Comparison of ENCODE assay signal across 18 cellular contexts in genomic region chr3:179829391-179829790, GRCh38.
A peak's percentile ranks its signal among the peaks of the same experiment; 100 is the strongest.
DNase-seq lines count a peak whose midpoint lies in the region; TF ChIP-seq lines count a peak whose summit lies in the region.
"Had no signal": no experiment of that assay in that cellular context is flagged by ENCODE, and none has a peak within 500 bp of the region (broad histone marks: within the 10 kb centered on the region; RNA-seq: fewer than 3 reads in every experiment).

No MANE protein-coding gene starts in this region.

- no peaks in the 10 kb centered on the region for H3K27me3 ChIP-seq in Loucy (ENCODE audit: insufficient read depth, low read length, poor library complexity, severe bottlenecking)
- H3K27me3 ChIP-seq in brain microvascular endothelial cell (replicated peaks): no peaks in the 10 kb centered on the region
- H3K27me3 ChIP-seq in SK-N-SH (ENCODE audit: insufficient read depth): no peaks in the 10 kb centered on the region
- H3K27me3 ChIP-seq: SJSA1 had no signal

- no peak for TF ChIP-seq RAD21 in SK-N-SH (IDR thresholded peaks at IDR 0.05; ENCODE audit: low read length)

- H3K4me2 ChIP-seq in Loucy (ENCODE audit: low read depth, low read length, poor library complexity, severe bottlenecking): no peak overlapping the region
- H3K4me2 ChIP-seq in SK-N-SH: no peak overlapping the region
- H3K4me2 ChIP-seq: A549 had no signal

- H3K27me3 Mint-ChIP-seq in nephron (ENCODE audit: low read depth): peaks cover 4% of the 10 kb centered on the region

- H3K9ac ChIP-seq in Loucy (ENCODE audit: low read depth, low read length, poor library complexity, severe bottlenecking) (no peak overlapping the region), SK-N-SH (no peak overlapping the region)

- no peak for TF ChIP-seq EP300 in SK-N-SH (IDR thresholded peaks at IDR 0.05; ENCODE audit: borderline replicate concordance in 1 of 2, low read depth in 1 of 2, low read length in 1 of 2)

- POLR2A ChIA-PET in SK-N-SH (lab: Yijun Ruan, JAX): no interaction called here

- CTCF ChIA-PET in SK-N-SH (lab: Yijun Ruan, JAX): no interaction called here

- no peak overlapping the region for H3K4me3 Mint-ChIP-seq in nephron

- H3K79me2 ChIP-seq in Loucy (ENCODE audit: insufficient read depth, low read length) (no peaks in the 10 kb centered on the region), SK-N-SH (ENCODE audit: insufficient read depth) (no peaks in the 10 kb centered on the region)

- no peaks in the 10 kb centered on the region for H3K36me3 Mint-ChIP-seq in nephron (ENCODE audit: low read depth)

- TF ChIP-seq CTCF in Loucy (conservative IDR thresholded peaks at IDR 0.05; ENCODE audit: low read length): peak; percentile 29; the same call in 1 of the 2 replicates
- peak; percentile 27 for TF ChIP-seq CTCF in brain microvascular endothelial cell (IDR thresholded peaks at IDR 0.05; ENCODE audit: low read depth, low read length, missing control alignments)
- TF ChIP-seq CTCF in nephron (IDR thresholded peaks at IDR 0.05; ENCODE audit: unreplicated experiment in 3 of 3): no peak
- no peak for TF ChIP-seq CTCF in SK-N-SH (IDR thresholded peaks at IDR 0.05)

- H4K20me1 ChIP-seq in Loucy (ENCODE audit: insufficient read depth, low read length, poor library complexity, severe bottlenecking): no peaks in the 10 kb centered on the region
- no peaks in the 10 kb centered on the region for H4K20me1 ChIP-seq in SK-N-SH (ENCODE audit: insufficient read depth)

- peaks cover 8% of the 10 kb centered on the region for H3K4me1 ChIP-seq in Loucy (ENCODE audit: insufficient read depth, low read length, poor library complexity, severe bottlenecking)
- H3K4me1 ChIP-seq in SK-N-SH (ENCODE audit: control insufficient read depth in 1 of 2, insufficient read depth in 2 of 2, low read depth in 1 of 2, low read length in 1 of 2): peaks cover 0 to 3% of the 10 kb centered on the region in 2 experiments; a peak in 2 of 4 replicates
- H3K4me1 ChIP-seq: A549, SJSA1 had no signal

- no peak overlapping the region for H2AFZ ChIP-seq in Loucy (ENCODE audit: low read length)
- no peak overlapping the region for H2AFZ ChIP-seq in SK-N-SH (ENCODE audit: low read depth)

- in situ Hi-C loops in brain microvascular endothelial cell (cut with HindIII; ENCODE audit: low pct_ligation_motif_present, low sequenced_read_pairs): no loop called here

- H3K36me3 ChIP-seq in Loucy (ENCODE audit: insufficient read depth, low read length) (no peaks in the 10 kb centered on the region), brain microvascular endothelial cell (replicated peaks) (no peaks in the 10 kb centered on the region), SK-N-SH (replicated peaks in 1 of 2; ENCODE audit: control insufficient read depth in 1 of 2, insufficient read depth in 2 of 2, low read length in 1 of 2) (no peaks in the 10 kb centered on the region)
- H3K36me3 ChIP-seq: SJSA1 had no signal

- H3K9me3 ChIP-seq in Loucy (ENCODE audit: insufficient read depth, low read depth, low read length): no peaks in the 10 kb centered on the region
- no peaks in the 10 kb centered on the region for H3K9me3 ChIP-seq in SK-N-SH
- H3K9me3 ChIP-seq: A549, SJSA1 had no signal

- H3K9me2 ChIP-seq in Loucy (replicated peaks; ENCODE audit: low read depth, low read length) (no peaks in the 10 kb centered on the region), SK-N-SH (no peaks in the 10 kb centered on the region)

- H3K9me3 Mint-ChIP-seq in nephron: no peaks in the 10 kb centered on the region

- H3K4me3 ChIP-seq in Loucy (ENCODE audit: low read length, poor library complexity, severe bottlenecking) (no peak overlapping the region), brain microvascular endothelial cell (ENCODE audit: low read depth, low read length) (no peak overlapping the region), SK-N-SH (ENCODE audit: low read depth in 2 of 2, low read length in 1 of 2) (no peak overlapping the region)
- H3K4me3 ChIP-seq: A549, SJSA1 had no signal

- peak; percentile 17 for DNase-seq in ELF-1 (ENCODE audit: low read depth, low spot score)
- no peak for DNase-seq in brain microvascular endothelial cell
- DNase-seq in SK-N-SH: no peak
- DNase-seq in NCI-H774 (lab: John Stamatoyannopoulos, UW): no peak
- no peak for DNase-seq in HuH-7 (ENCODE audit: low spot score)
- DNase-seq: C1 segment of cervical spinal cord; GOT3; IMR-90; Kasumi-1; NCI-H187 treated with DMSO at 0.1 percent for 48 hours; NCI-H345; NCI-H526; NK-92 treated with Interleukin-12 subunit alpha and Interleukin-12 subunit beta, amount 100 ng/mL, for 24 hours; PC-3 had no signal

- H3F3A ChIP-seq in Loucy (ENCODE audit: low read depth) (no peaks in the 10 kb centered on the region), SK-N-SH (replicated peaks; ENCODE audit: insufficient read depth) (no peaks in the 10 kb centered on the region)

- WGBS in SK-N-SH (ENCODE audit: low lambda C conversion rate): 70% methylated on average over 5 of the region's 5 CpGs

- H3K27ac ChIP-seq in brain microvascular endothelial cell (no peak overlapping the region), SK-N-SH (ENCODE audit: low read depth in 2 of 2, low read length in 1 of 2) (no peak overlapping the region)
- H3K27ac ChIP-seq: A549, SJSA1 had no signal

- H3K4me1 Mint-ChIP-seq in nephron: peaks cover 6% of the 10 kb centered on the region

- H3K27ac Mint-ChIP-seq in nephron: peak overlapping the region; percentile 32 to 75 (median 54)

TF ChIP-seq in SK-N-SH, 30 proteins besides CTCF, POLR2A, EP300 and RAD21:
- TF ChIP-seq JUND (IDR thresholded peaks at IDR 0.05) (no peak), ELF1 (IDR thresholded peaks at IDR 0.05) (no peak)

Comparison
In these comparisons a context has a peak if more than half of its experiments do, and no peak if none do; other contexts are left out.
1. CTCF ChIP-seq: peak in Loucy (single experiment) and brain microvascular endothelial cell (single experiment); none in nephron (0 of 3) and SK-N-SH (single experiment).